In the genomic region with DNA sequence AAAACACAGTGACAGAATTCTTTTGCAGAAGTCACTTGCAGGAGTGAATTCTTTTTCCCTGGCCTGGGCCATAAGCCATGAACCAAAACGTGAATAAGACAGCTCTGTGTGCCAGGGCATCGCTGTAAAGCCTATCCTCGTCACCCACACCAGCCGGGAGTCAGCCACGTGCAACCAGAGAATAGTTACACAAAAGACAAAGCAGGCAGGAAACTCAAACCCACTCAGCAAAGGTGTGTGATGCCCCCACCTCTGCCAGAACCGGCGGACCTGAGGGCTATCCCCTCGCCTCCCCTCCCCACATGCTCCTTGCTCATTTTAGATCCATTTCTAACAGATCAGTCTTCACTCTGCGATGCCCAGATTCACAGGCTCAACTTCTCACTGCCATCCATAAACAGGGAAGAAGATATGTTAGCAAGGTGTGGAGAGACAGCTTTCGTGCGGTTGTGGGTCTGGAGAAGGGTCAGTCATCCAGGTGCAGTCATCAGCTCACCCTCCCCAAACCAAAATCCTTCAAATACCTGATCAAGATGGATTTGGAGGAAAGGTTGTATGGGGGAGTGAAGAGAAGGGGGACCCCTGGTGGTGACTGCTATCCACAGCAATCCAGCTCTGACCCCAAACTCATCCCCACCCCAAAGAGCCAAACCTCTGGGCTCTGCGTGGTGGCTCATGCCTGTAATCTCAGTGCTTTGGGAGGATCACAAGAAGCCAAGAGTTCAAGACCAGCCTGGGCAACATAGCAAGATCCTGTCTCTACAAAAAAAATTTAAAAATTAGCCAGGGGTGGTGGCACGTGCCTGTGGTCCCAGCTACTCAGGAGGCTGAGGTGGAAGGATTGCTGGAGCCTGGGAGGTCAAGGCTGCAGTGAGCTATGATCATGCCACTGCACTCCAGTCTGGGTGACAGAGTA, we compare ENCODE assay signal across 8 cellular contexts.
DNase-seq lines count a peak whose midpoint lies in the region; ATAC-seq and TF ChIP-seq lines count a peak whose summit lies in the region.

No MANE protein-coding gene starts in this region.

- H2AFZ ChIP-seq in smooth muscle cell (ENCODE audit: low read depth) = no peak overlapping the region

- 80% methylated on average over 13 of the region's 13 CpGs for WGBS in smooth muscle cell (ENCODE audit: low lambda C conversion rate)

- H4K20me1 ChIP-seq in smooth muscle cell (ENCODE audit: low read depth) = peaks cover 5% of the 10 kb centered on the region

- no peaks in the 10 kb centered on the region for H3K27me3 ChIP-seq in H7 (ENCODE audit: control insufficient read depth, insufficient read depth, low read length)
- no peaks in the 10 kb centered on the region for H3K27me3 ChIP-seq in cardiac muscle cell
- no peaks in the 10 kb centered on the region for H3K27me3 ChIP-seq in smooth muscle cell (ENCODE audit: low read depth)

- no peaks in the 10 kb centered on the region for H3K79me2 ChIP-seq in smooth muscle cell (ENCODE audit: low read depth)

- H3K36me3 ChIP-seq in H7 (replicated peaks; ENCODE audit: control insufficient read depth, insufficient read depth, low read length) = no peaks in the 10 kb centered on the region
- no peaks in the 10 kb centered on the region for H3K36me3 ChIP-seq in cardiac muscle cell
- no peaks in the 10 kb centered on the region for H3K36me3 ChIP-seq in smooth muscle cell (ENCODE audit: low read depth)

- no peak overlapping the region for H3K4me3 ChIP-seq in H7 (ENCODE audit: insufficient read depth, low read depth, low read length)
- H3K4me3 ChIP-seq in cardiac muscle cell = no peak overlapping the region
- no peak overlapping the region for H3K4me3 ChIP-seq in smooth muscle cell

- H3F3A ChIP-seq in smooth muscle cell (ENCODE audit: low read depth) = no peaks in the 10 kb centered on the region

- H3K4me1 ChIP-seq in cardiac muscle cell (ENCODE audit: low read depth) = no peaks in the 10 kb centered on the region
- peaks cover 28% of the 10 kb centered on the region for H3K4me1 ChIP-seq in smooth muscle cell (ENCODE audit: low read depth)

- ATAC-seq in HG02970 (IDR thresholded peaks at IDR 0.05; ENCODE audit: low FRiP score, unreplicated experiment) (no peak), HG03521 (IDR thresholded peaks at IDR 0.05; ENCODE audit: unreplicated experiment) (no peak)

- no peak overlapping the region for H3K4me2 ChIP-seq in smooth muscle cell

- DNase-seq in DMS114 treated with DMSO at 0.1 percent for 48 hours (lab: John Stamatoyannopoulos, UW; ENCODE audit: unreplicated experiment) (peak; percentile 8), H7 (peak; percentile 88), NCI-H2227 treated with DMSO at 0.1 percent for 48 hours (lab: John Stamatoyannopoulos, UW) (peak; percentile 33), activated T-cell treated with anti-CD3 and anti-CD28 coated beads for 48 hours (ENCODE audit: low read depth) (peak; percentile 27), cardiac muscle cell (ENCODE audit: low read depth in 1 of 2, low spot score in 1 of 2) (peak; percentile 38 to 44), smooth muscle cell (lab: John Stamatoyannopoulos, UW; ENCODE audit: unreplicated experiment) (no peak)

- peak; percentile 82 for TF ChIP-seq CTCF in cardiac muscle cell (IDR thresholded peaks at IDR 0.05; ENCODE audit: low read depth, low read length)
- peak; percentile 67 for TF ChIP-seq CTCF in smooth muscle cell (IDR thresholded peaks at IDR 0.05; ENCODE audit: borderline replicate concordance, insufficient read depth, poor library complexity, severe bottlenecking)

- H3K27ac ChIP-seq in cardiac muscle cell = no peak overlapping the region
- H3K27ac ChIP-seq in smooth muscle cell (ENCODE audit: low read depth) = no peak overlapping the region

- H3K9me3 ChIP-seq in cardiac muscle cell (ENCODE audit: low read depth) = no peaks in the 10 kb centered on the region
- H3K9me3 ChIP-seq in smooth muscle cell (replicated peaks; ENCODE audit: low read depth) = no peaks in the 10 kb centered on the region

- H3K9ac ChIP-seq in smooth muscle cell (ENCODE audit: low read depth) = no peak overlapping the region
